Comparison of ENCODE assay signal across 21 cellular contexts in the genomic region with DNA sequence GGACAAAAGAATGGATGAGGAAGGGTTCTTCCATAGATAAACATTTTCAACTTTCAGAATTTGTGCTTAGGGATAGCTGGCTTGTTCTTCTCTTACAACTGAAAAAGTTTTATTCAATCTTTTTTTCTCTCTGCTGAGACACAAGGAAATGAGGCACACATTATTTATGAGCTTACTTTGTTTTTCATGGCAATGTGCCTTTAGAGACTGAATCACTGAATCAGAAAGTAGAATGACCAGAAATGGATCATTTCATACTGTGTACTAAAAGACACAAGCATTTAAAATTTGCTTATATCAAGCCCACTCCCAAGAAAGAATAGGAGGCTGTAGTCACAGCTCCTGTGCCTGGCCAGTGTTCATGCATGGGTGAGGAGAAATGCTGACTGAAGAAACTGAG.
A peak's percentile ranks its signal among the peaks of the same experiment; 100 is the strongest.
DNase-seq lines count a peak whose midpoint lies in the region; ATAC-seq and TF ChIP-seq lines count a peak whose summit lies in the region.
"Had no signal": no experiment of that assay in that cellular context is flagged by ENCODE, and none has a peak within 500 bp of the region (broad histone marks: within the 10 kb centered on the region; RNA-seq: fewer than 3 reads in every experiment).

No MANE protein-coding gene starts in this region.

- no peak overlapping the region for H3K9ac ChIP-seq in fibroblast of lung (ENCODE audit: insufficient read depth, low read length)

- DNase-seq in EL (peak; percentile 18), fibroblast of lung (ENCODE audit: low read depth in 2 of 2) (peak; percentile 42 to 79), renal cortical epithelial cell (ENCODE audit: low read depth) (peak; percentile 39), SHP77 (lab: John Stamatoyannopoulos, UW) (no peak), T-helper 9 cell (no peak), amygdala (lab: John Stamatoyannopoulos, UW) (no peak)
- DNase-seq: activated CD4-positive, alpha-beta T cell treated with anti-CD3 and anti-CD28 coated beads, Interleukin-2, amount 10 ng/mL, durations not matched to agents 7 days and 5 days; activated naive CD4-positive, alpha-beta T cell treated with anti-CD3 and anti-CD28 coated beads, Interleukin-2, amount 10 ng/mL, durations not matched to agents 7 days and 5 days; body of pancreas; Caco-2; GOT3; Kasumi-1; left colon; mucosa of descending colon; NCI-H1417; NCI-H69; T-helper 1 cell had no signal

- H3K9me3 ChIP-seq in fibroblast of lung (ENCODE audit: control insufficient read depth, insufficient read depth, low read depth, low read length), result no peaks in the 10 kb centered on the region
- H3K9me3 ChIP-seq: body of pancreas, Caco-2, gastroesophageal sphincter, mucosa of descending colon had no signal

- H3K27ac ChIP-seq in fibroblast of lung (ENCODE audit: insufficient read depth, low read length), result no peak overlapping the region
- H3K27ac ChIP-seq: body of pancreas, epithelial cell of prostate, gastroesophageal sphincter had no signal

- H3K4me1 ChIP-seq in fibroblast of lung (ENCODE audit: control insufficient read depth, extremely low read depth, insufficient read depth, low read length), result no peaks in the 10 kb centered on the region
- H3K4me1 ChIP-seq: body of pancreas, Caco-2, gastroesophageal sphincter had no signal

- ATAC-seq in SK-N-SH treated with all-trans-retinoic acid at 6 μM for 48 hours, result no peak
- ATAC-seq in HG03378 (IDR thresholded peaks at IDR 0.05; ENCODE audit: unreplicated experiment), result no peak
- ATAC-seq: body of pancreas, gastroesophageal sphincter, left colon, mucosa of descending colon had no signal

- no peaks in the 10 kb centered on the region for H3K36me3 ChIP-seq in fibroblast of lung (ENCODE audit: control insufficient read depth, insufficient read depth, low read length)
- H3K36me3 ChIP-seq: gastroesophageal sphincter had no signal

- H3K27me3 ChIP-seq in fibroblast of lung (ENCODE audit: control insufficient read depth, insufficient read depth, low read length), result no peaks in the 10 kb centered on the region
- H3K27me3 ChIP-seq: body of pancreas, gastroesophageal sphincter had no signal

- no peak for TF ChIP-seq CTCF in fibroblast of lung (conservative IDR thresholded peaks at IDR 0.05 in 1 of 2, IDR thresholded peaks at IDR 0.05 in 1 of 2; ENCODE audit: low read depth in 1 of 2, low read length in 2 of 2)

- H3K4me2 ChIP-seq in fibroblast of lung (ENCODE audit: extremely low read depth, insufficient read depth, low read length), result no peak overlapping the region

- no peaks in the 10 kb centered on the region for H4K20me1 ChIP-seq in fibroblast of lung (ENCODE audit: control insufficient read depth, extremely low read depth, insufficient read depth, low read length)

- H3K79me2 ChIP-seq in fibroblast of lung (ENCODE audit: control insufficient read depth, insufficient read depth, low read length), result no peaks in the 10 kb centered on the region

- H3K4me3 ChIP-seq in fibroblast of lung (replicated peaks in 1 of 4; ENCODE audit: control extremely low read depth in 1 of 4, insufficient read depth in 1 of 4, low read depth in 3 of 4, low read length in 4 of 4), result no peak overlapping the region
- H3K4me3 ChIP-seq: body of pancreas, gastroesophageal sphincter, mucosa of descending colon had no signal

- H2AFZ ChIP-seq in fibroblast of lung (ENCODE audit: low read length), result no peak overlapping the region

TF ChIP-seq in SK-N-SH treated with all-trans-retinoic acid at 6 μM for 48 hours, 23 proteins besides CTCF, POLR2A, EP300 and RAD21:
- TF ChIP-seq ISL1 (CRISPR knock-in tag; IDR thresholded peaks at IDR 0.05) (peak; percentile 29; the same call in 1 of the 2 replicates), SNAI2 (CRISPR knock-in tag; IDR thresholded peaks at IDR 0.05) (no peak), ARNTL (CRISPR knock-in tag; IDR thresholded peaks at IDR 0.05; ENCODE audit: borderline replicate concordance, low read depth) (no peak), TCF4 (CRISPR knock-in tag; IDR thresholded peaks at IDR 0.05; ENCODE audit: borderline replicate concordance) (no peak), ESRRG (CRISPR knock-in tag; IDR thresholded peaks at IDR 0.05) (no peak), ZFP30 (CRISPR knock-in tag; IDR thresholded peaks at IDR 0.05) (peak; percentile 63)
- TF ChIP-seq, protein P1, sequence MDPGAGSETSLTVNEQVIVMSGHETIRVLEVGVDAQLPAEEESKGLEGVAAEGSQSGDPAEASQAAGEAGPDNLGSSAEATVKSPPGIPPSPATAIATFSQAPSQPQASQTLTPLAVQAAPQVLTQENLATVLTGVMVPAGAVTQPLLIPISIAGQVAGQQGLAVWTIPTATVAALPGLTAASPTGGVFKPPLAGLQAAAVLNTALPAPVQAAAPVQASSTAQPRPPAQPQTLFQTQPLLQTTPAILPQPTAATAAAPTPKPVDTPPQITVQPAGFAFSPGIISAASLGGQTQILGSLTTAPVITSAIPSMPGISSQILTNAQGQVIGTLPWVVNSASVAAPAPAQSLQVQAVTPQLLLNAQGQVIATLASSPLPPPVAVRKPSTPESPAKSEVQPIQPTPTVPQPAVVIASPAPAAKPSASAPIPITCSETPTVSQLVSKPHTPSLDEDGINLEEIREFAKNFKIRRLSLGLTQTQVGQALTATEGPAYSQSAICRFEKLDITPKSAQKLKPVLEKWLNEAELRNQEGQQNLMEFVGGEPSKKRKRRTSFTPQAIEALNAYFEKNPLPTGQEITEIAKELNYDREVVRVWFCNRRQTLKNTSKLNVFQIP (CRISPR knock-in tag; IDR thresholded peaks at IDR 0.05; ENCODE audit: borderline replicate concordance, low read depth), result no peak

Comparison
In these comparisons a context has a peak if more than half of its experiments do, and no peak if none do; other contexts are left out.
1. DNase-seq: peak in EL (single experiment), fibroblast of lung (2 of 2) and renal cortical epithelial cell (single experiment); none in SHP77 (0 of 2), T-helper 9 cell (single experiment) and amygdala (0 of 56).